8 cellular contexts compared by ENCODE assay signal in genomic region chr20:36847009-36847709, GRCh38. TPM values are rescaled to one million over a fixed set of nuclear protein-coding genes. Genes with fewer than 3 reads are reported as not detected.
DNase-seq lines count a peak whose midpoint lies in the region; ATAC-seq and TF ChIP-seq lines count a peak whose summit lies in the region.

No MANE protein-coding gene starts in this region.

- H3K4me3 Mint-ChIP-seq in stimulated activated naive B cell treated with anti-CD40 and anti-IgM and Interleukin-4, amounts not matched to agents 10 μg/mL and 1 μg/mL and 100 μg/mL, for 72 hours, result no peak overlapping the region

- H3K4me1 ChIP-seq in mammary epithelial cell (ENCODE audit: insufficient read depth, low read length), result peaks cover 21% of the 10 kb centered on the region

- WGBS in mammary epithelial cell (ENCODE audit: low coverage, missing lambda C conversion rate), result 51% methylated on average over 17 of the region's 18 CpGs

- ATAC-seq in left lobe of liver, result peak; percentile 36
- no peak for ATAC-seq in stimulated activated naive B cell treated with anti-CD40 and anti-IgM and Interleukin-4, amounts not matched to agents 10 μg/mL and 1 μg/mL and 100 μg/mL, for 72 hours (replicated peaks)
- no peak for ATAC-seq in HG03457 (IDR thresholded peaks at IDR 0.05; ENCODE audit: unreplicated experiment)
- ATAC-seq in GM19452 (IDR thresholded peaks at IDR 0.05; ENCODE audit: unreplicated experiment), result no peak
- no peak for ATAC-seq in HG03045 (IDR thresholded peaks at IDR 0.05; ENCODE audit: unreplicated experiment)

- in situ Hi-C loops in mammary epithelial cell (cut with MboI; ENCODE audit: low sequenced_read_pairs in 2 of 2), result no loop called here

- H3K9ac ChIP-seq in mammary epithelial cell (ENCODE audit: insufficient read depth, low read length), result no peak overlapping the region

- H3K27me3 Mint-ChIP-seq in stimulated activated naive B cell treated with anti-CD40 and anti-IgM and Interleukin-4, amounts not matched to agents 10 μg/mL and 1 μg/mL and 100 μg/mL, for 72 hours, result no peaks in the 10 kb centered on the region

- peaks cover 82% of the 10 kb centered on the region for H3K79me2 ChIP-seq in mammary epithelial cell (ENCODE audit: insufficient read depth, low read length)

- H3K27ac ChIP-seq in mammary epithelial cell (ENCODE audit: insufficient read depth, low read depth, low read length), result peak overlapping the region; percentile 30

- H3K4me2 ChIP-seq in mammary epithelial cell (ENCODE audit: insufficient read depth, low read depth, low read length), result peak overlapping the region; percentile 33

- no peak for TF ChIP-seq CTCF in mammary epithelial cell (conservative IDR thresholded peaks at IDR 0.05 in 1 of 2, IDR thresholded peaks at IDR 0.05 in 1 of 2; ENCODE audit: extremely low read depth in 1 of 2, insufficient read depth in 1 of 2, low read depth in 1 of 2, low read length in 2 of 2)

- H3K36me3 Mint-ChIP-seq in stimulated activated naive B cell treated with anti-CD40 and anti-IgM and Interleukin-4, amounts not matched to agents 10 μg/mL and 1 μg/mL and 100 μg/mL, for 72 hours, result peaks cover 4 to 26% of the 10 kb centered on the region in 2 donors

- no peaks in the 10 kb centered on the region for H4K20me1 ChIP-seq in mammary epithelial cell (ENCODE audit: insufficient read depth, low read length)

- no peak overlapping the region for H3K4me3 ChIP-seq in mammary epithelial cell (replicated peaks in 1 of 3; ENCODE audit: insufficient read depth in 1 of 3, low read depth in 2 of 3, low read length in 3 of 3)

- H3K36me3 ChIP-seq in mammary epithelial cell (ENCODE audit: insufficient read depth, low read length), result no peaks in the 10 kb centered on the region

- intact Hi-C loops in mammary epithelial cell (cut with micrococcal nuclease), result no loop called here

- BruUV-seq in mammary epithelial cell (replicated peaks; lab: Mats Ljungman, UMichigan), result no TSS peak

- DNase-seq in HPDE6-E6E7 (ENCODE audit: extremely low spot score), result peak; percentile 93
- peak; percentile 80 for DNase-seq in mammary epithelial cell
- DNase-seq in left lobe of liver (ENCODE audit: low spot score), result no peak
- no peak for DNase-seq in stimulated activated naive B cell treated with anti-CD40 and anti-IgM and Interleukin-4, amounts not matched to agents 10 μg/mL and 1 μg/mL and 100 μg/mL, for 72 hours
- DNase-seq in activated T-cell treated with anti-CD3 and anti-CD28 coated beads, Interleukin-2, amount 50 U/mL, for 1 hour, result no peak

- dilution Hi-C loops in mammary epithelial cell (cut with HindIII; ENCODE audit: low sequenced_read_pairs), result no loop called here

- no peaks in the 10 kb centered on the region for H3K9me3 Mint-ChIP-seq in stimulated activated naive B cell treated with anti-CD40 and anti-IgM and Interleukin-4, amounts not matched to agents 10 μg/mL and 1 μg/mL and 100 μg/mL, for 72 hours

- H3K27ac Mint-ChIP-seq in stimulated activated naive B cell treated with anti-CD40 and anti-IgM and Interleukin-4, amounts not matched to agents 10 μg/mL and 1 μg/mL and 100 μg/mL, for 72 hours, result peak overlapping the region; percentile 99

- H3K4me1 Mint-ChIP-seq in stimulated activated naive B cell treated with anti-CD40 and anti-IgM and Interleukin-4, amounts not matched to agents 10 μg/mL and 1 μg/mL and 100 μg/mL, for 72 hours, result peaks cover 47 to 83% of the 10 kb centered on the region in 2 donors

- H3K9me3 ChIP-seq in mammary epithelial cell (replicated peaks; ENCODE audit: insufficient read depth, low read length), result no peaks in the 10 kb centered on the region

- peak overlapping the region; percentile 0 for H2AFZ ChIP-seq in mammary epithelial cell (ENCODE audit: low read depth, low read length)

- CTCF ChIA-PET in mammary epithelial cell (lab: Charles Lee; ENCODE audit: low non-redundant PET), result interaction anchor here (0.6 kb wide), 1 partner anchor 11 kb away, joined by 3 read pairs; no protein-coding TSS in a partner anchor

- H3K27me3 ChIP-seq in mammary epithelial cell (ENCODE audit: insufficient read depth, low read length), result no peaks in the 10 kb centered on the region

RNA-seq across cellular contexts. Expression of gene TLDC2, which starts 28.8 kb away (rescaled TPM):
- total RNA-seq in mammary epithelial cell (not detected), left lobe of liver (not detected)
- not detected for polyA plus RNA-seq in mammary epithelial cell
- not detected for polyA minus RNA-seq in mammary epithelial cell

Comparison
In these comparisons a context has a peak if more than half of its experiments do, and no peak if none do; other contexts are left out.
1. DNase-seq: peak in HPDE6-E6E7 (single experiment) and mammary epithelial cell (single experiment); none in left lobe of liver (single experiment), stimulated activated naive B cell treated with anti-CD40 and anti-IgM and Interleukin-4, amounts not matched to agents 10 μg/mL and 1 μg/mL and 100 μg/mL, for 72 hours (single experiment) and activated T-cell treated with anti-CD3 and anti-CD28 coated beads, Interleukin-2, amount 50 U/mL, for 1 hour (single experiment).